ENCODE assay signal across 1 cellular context in the genomic region with DNA sequence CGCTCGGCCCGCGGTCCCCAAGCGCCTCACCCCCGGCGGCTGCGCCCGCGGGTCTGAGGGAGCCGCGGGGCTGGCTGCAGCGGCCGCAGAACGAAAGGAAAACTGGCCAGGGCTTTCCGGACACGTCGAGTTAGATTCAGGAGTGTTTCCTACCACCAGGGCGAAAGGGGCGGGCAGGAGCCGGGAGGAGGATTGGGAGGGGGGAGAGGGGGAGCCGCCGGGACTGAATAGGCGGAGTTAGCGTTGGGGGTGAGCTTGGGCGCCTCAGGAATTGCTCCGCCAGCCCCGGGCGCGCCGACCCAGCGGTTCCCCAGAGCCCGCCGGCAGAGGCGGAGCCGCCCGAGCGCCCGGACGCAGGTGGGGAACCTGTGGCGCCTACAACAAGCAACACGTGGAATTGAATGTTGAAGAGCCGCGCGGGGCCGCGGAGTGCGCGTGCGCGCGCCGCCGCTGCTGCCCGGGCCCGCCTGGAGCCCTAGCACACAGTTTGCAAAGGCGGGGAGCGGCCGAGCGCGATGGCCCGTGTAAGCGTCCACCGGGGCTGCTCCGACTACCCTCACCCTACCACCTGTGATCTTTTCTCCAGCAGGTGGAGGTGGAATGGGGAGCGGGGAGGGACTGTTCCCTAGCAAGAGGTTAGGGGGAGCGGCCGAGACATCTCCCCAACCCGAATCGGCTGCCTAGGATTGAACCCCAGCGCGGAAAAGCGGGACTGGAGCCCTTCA.
TF ChIP-seq lines count a peak whose summit lies in the region.

A gene (minus strand): TSS at position 104 of the 725 bp plus-strand sequence. CDS start 123 bp downstream, outside the sequence.

TF ChIP-seq in HepG2, 621 proteins besides CTCF, POLR2A, EP300 and RAD21 (continued from another document and continues in another):
- TF ChIP-seq, protein P1, sequence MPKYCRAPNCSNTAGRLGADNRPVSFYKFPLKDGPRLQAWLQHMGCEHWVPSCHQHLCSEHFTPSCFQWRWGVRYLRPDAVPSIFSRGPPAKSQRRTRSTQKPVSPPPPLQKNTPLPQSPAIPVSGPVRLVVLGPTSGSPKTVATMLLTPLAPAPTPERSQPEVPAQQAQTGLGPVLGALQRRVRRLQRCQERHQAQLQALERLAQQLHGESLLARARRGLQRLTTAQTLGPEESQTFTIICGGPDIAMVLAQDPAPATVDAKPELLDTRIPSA (CRISPR knock-in tag; IDR thresholded peaks at IDR 0.05; ENCODE audit: borderline replicate concordance): no peak
- no peak for TF ChIP-seq CAMTA2 (CRISPR knock-in tag; IDR thresholded peaks at IDR 0.05; ENCODE audit: borderline replicate concordance)
- no peak for TF ChIP-seq HMGA1 (CRISPR knock-in tag; conservative IDR thresholded peaks at IDR 0.05)
- TF ChIP-seq MXI1 (IDR thresholded peaks at IDR 0.05; ENCODE audit: borderline replicate concordance, low read depth, low read length): peak; percentile 76; the same call in 1 of the 3 replicates
- TF ChIP-seq, protein P2, sequence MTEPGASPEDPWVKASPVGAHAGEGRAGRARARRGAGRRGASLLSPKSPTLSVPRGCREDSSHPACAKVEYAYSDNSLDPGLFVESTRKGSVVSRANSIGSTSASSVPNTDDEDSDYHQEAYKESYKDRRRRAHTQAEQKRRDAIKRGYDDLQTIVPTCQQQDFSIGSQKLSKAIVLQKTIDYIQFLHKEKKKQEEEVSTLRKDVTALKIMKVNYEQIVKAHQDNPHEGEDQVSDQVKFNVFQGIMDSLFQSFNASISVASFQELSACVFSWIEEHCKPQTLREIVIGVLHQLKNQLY (CRISPR knock-in tag; IDR thresholded peaks at IDR 0.05): no peak
- no peak for TF ChIP-seq ZNF367 (CRISPR knock-in tag; IDR thresholded peaks at IDR 0.05; ENCODE audit: borderline replicate concordance)
- TF ChIP-seq, protein P3, sequence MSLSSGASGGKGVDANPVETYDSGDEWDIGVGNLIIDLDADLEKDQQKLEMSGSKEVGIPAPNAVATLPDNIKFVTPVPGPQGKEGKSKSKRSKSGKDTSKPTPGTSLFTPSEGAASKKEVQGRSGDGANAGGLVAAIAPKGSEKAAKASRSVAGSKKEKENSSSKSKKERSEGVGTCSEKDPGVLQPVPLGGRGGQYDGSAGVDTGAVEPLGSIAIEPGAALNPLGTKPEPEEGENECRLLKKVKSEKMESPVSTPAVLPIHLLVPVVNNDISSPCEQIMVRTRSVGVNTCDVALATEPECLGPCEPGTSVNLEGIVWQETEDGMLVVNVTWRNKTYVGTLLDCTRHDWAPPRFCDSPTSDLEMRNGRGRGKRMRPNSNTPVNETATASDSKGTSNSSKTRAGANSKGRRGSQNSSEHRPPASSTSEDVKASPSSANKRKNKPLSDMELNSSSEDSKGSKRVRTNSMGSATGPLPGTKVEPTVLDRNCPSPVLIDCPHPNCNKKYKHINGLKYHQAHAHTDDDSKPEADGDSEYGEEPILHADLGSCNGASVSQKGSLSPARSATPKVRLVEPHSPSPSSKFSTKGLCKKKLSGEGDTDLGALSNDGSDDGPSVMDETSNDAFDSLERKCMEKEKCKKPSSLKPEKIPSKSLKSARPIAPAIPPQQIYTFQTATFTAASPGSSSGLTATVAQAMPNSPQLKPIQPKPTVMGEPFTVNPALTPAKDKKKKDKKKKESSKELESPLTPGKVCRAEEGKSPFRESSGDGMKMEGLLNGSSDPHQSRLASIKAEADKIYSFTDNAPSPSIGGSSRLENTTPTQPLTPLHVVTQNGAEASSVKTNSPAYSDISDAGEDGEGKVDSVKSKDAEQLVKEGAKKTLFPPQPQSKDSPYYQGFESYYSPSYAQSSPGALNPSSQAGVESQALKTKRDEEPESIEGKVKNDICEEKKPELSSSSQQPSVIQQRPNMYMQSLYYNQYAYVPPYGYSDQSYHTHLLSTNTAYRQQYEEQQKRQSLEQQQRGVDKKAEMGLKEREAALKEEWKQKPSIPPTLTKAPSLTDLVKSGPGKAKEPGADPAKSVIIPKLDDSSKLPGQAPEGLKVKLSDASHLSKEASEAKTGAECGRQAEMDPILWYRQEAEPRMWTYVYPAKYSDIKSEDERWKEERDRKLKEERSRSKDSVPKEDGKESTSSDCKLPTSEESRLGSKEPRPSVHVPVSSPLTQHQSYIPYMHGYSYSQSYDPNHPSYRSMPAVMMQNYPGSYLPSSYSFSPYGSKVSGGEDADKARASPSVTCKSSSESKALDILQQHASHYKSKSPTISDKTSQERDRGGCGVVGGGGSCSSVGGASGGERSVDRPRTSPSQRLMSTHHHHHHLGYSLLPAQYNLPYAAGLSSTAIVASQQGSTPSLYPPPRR (CRISPR knock-in tag; IDR thresholded peaks at IDR 0.05; ENCODE audit: borderline replicate concordance): no peak
- TF ChIP-seq HOXA5 (CRISPR knock-in tag; IDR thresholded peaks at IDR 0.05): peak; percentile 39; the same call in 1 of the 2 replicates
- no peak for TF ChIP-seq ZKSCAN5 (CRISPR knock-in tag; IDR thresholded peaks at IDR 0.05)
- TF ChIP-seq, protein P4, sequence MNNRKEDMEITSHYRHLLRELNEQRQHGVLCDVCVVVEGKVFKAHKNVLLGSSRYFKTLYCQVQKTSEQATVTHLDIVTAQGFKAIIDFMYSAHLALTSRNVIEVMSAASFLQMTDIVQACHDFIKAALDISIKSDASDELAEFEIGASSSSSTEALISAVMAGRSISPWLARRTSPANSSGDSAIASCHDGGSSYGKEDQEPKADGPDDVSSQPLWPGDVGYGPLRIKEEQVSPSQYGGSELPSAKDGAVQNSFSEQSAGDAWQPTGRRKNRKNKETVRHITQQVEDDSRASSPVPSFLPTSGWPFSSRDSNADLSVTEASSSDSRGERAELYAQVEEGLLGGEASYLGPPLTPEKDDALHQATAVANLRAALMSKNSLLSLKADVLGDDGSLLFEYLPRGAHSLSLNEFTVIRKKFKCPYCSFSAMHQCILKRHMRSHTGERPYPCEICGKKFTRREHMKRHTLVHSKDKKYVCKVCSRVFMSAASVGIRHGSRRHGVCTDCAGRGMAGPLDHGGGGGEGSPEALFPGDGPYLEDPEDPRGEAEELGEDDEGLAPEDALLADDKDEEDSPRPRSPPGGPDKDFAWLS (CRISPR knock-in tag; IDR thresholded peaks at IDR 0.05; ENCODE audit: borderline replicate concordance): 0 out of 2 replicates have a peak, but pooled peaks have one; percentile 56
- TF ChIP-seq, protein P5, sequence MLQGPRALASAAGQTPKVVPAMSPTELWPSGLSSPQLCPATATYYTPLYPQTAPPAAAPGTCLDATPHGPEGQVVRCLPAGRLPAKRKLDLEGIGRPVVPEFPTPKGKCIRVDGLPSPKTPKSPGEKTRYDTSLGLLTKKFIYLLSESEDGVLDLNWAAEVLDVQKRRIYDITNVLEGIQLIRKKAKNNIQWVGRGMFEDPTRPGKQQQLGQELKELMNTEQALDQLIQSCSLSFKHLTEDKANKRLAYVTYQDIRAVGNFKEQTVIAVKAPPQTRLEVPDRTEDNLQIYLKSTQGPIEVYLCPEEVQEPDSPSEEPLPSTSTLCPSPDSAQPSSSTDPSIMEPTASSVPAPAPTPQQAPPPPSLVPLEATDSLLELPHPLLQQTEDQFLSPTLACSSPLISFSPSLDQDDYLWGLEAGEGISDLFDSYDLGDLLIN (CRISPR knock-in tag; IDR thresholded peaks at IDR 0.05; ENCODE audit: borderline replicate concordance): no peak
- TF ChIP-seq ZNF629 (CRISPR knock-in tag; conservative IDR thresholded peaks at IDR 0.05): no peak; the same call in 1 of the 2 replicates
- peak; percentile 36; the same call in 1 of the 2 replicates for TF ChIP-seq KDM2A (CRISPR knock-in tag; IDR thresholded peaks at IDR 0.05; ENCODE audit: borderline replicate concordance, low read depth)
- TF ChIP-seq RARG (CRISPR knock-in tag; IDR thresholded peaks at IDR 0.05; ENCODE audit: low read depth): no peak
- TF ChIP-seq ZNF296 (CRISPR knock-in tag; conservative IDR thresholded peaks at IDR 0.05): no peak
- TF ChIP-seq, protein P6, sequence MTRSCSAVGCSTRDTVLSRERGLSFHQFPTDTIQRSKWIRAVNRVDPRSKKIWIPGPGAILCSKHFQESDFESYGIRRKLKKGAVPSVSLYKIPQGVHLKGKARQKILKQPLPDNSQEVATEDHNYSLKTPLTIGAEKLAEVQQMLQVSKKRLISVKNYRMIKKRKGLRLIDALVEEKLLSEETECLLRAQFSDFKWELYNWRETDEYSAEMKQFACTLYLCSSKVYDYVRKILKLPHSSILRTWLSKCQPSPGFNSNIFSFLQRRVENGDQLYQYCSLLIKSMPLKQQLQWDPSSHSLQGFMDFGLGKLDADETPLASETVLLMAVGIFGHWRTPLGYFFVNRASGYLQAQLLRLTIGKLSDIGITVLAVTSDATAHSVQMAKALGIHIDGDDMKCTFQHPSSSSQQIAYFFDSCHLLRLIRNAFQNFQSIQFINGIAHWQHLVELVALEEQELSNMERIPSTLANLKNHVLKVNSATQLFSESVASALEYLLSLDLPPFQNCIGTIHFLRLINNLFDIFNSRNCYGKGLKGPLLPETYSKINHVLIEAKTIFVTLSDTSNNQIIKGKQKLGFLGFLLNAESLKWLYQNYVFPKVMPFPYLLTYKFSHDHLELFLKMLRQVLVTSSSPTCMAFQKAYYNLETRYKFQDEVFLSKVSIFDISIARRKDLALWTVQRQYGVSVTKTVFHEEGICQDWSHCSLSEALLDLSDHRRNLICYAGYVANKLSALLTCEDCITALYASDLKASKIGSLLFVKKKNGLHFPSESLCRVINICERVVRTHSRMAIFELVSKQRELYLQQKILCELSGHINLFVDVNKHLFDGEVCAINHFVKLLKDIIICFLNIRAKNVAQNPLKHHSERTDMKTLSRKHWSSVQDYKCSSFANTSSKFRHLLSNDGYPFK (CRISPR knock-in tag; IDR thresholded peaks at IDR 0.05; ENCODE audit: borderline replicate concordance): no peak; the same call in 1 of the 2 replicates
- TF ChIP-seq ZNF670 (CRISPR knock-in tag; IDR thresholded peaks at IDR 0.05; ENCODE audit: borderline replicate concordance): 0 out of 2 replicates have a peak, but pooled peaks have one; percentile 32
- peak; percentile 86 for TF ChIP-seq ZNF121 (CRISPR knock-in tag; IDR thresholded peaks at IDR 0.05)
- TF ChIP-seq ATRX (CRISPR knock-in tag; IDR thresholded peaks at IDR 0.05; ENCODE audit: borderline replicate concordance): no peak
- no peak for TF ChIP-seq CHD4 (IDR thresholded peaks at IDR 0.05; ENCODE audit: borderline replicate concordance, low read length)
- TF ChIP-seq RBFOX2 (IDR thresholded peaks at IDR 0.05; ENCODE audit: low read depth, low read length): peak; percentile 90
- TF ChIP-seq ZNF572 (CRISPR knock-in tag; IDR thresholded peaks at IDR 0.05): no peak
- peak; percentile 2; the same call in 1 of the 2 replicates for TF ChIP-seq ZNF556 (CRISPR knock-in tag; IDR thresholded peaks at IDR 0.05; ENCODE audit: borderline replicate concordance)
- TF ChIP-seq GATAD2A (CRISPR knock-in tag; IDR thresholded peaks at IDR 0.05): peak; percentile 5; the same call in 1 of the 2 replicates
- peak; percentile 81 for TF ChIP-seq ZSCAN20 (CRISPR knock-in tag; IDR thresholded peaks at IDR 0.05; ENCODE audit: borderline replicate concordance)
- TF ChIP-seq RCOR2 (CRISPR knock-in tag; IDR thresholded peaks at IDR 0.05): 0 out of 2 replicates have a peak, but pooled peaks have one; percentile 20
- TF ChIP-seq ZNF75D (CRISPR knock-in tag; IDR thresholded peaks at IDR 0.05; ENCODE audit: borderline replicate concordance): no peak
- TF ChIP-seq MYNN (CRISPR knock-in tag; IDR thresholded peaks at IDR 0.05; ENCODE audit: low read depth): no peak
- TF ChIP-seq ZSCAN22 (CRISPR knock-in tag; IDR thresholded peaks at IDR 0.05): no peak
- TF ChIP-seq, protein P7, sequence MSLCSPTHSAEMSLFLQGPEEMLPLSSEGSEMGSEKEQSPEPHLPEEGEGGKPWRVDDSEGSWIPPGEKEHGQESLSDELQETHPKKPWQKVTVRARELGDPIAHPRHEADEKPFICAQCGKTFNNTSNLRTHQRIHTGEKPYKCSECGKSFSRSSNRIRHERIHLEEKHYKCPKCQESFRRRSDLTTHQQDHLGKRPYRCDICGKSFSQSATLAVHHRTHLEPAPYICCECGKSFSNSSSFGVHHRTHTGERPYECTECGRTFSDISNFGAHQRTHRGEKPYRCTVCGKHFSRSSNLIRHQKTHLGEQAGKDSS (CRISPR knock-in tag; IDR thresholded peaks at IDR 0.05; ENCODE audit: borderline replicate concordance, low read depth): no peak
- TF ChIP-seq NONO (IDR thresholded peaks at IDR 0.05): no peak
- TF ChIP-seq NONO (CRISPR knock-in tag; conservative IDR thresholded peaks at IDR 0.05): peak; percentile 59
- TF ChIP-seq, protein P8, sequence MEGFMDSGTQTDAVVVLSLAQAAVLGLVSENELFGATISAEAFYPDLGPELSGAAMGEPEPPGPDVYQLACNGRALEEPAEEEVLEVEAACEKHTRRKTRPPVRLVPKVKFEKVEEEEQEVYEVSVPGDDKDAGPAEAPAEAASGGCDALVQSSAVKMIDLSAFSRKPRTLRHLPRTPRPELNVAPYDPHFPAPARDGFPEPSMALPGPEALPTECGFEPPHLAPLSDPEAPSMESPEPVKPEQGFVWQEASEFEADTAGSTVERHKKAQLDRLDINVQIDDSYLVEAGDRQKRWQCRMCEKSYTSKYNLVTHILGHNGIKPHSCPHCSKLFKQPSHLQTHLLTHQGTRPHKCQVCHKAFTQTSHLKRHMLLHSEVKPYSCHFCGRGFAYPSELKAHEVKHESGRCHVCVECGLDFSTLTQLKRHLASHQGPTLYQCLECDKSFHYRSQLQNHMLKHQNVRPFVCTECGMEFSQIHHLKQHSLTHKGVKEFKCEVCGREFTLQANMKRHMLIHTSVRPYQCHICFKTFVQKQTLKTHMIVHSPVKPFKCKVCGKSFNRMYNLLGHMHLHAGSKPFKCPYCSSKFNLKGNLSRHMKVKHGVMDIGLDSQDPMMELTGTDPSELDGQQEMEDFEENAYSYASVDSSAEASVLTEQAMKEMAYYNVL (CRISPR knock-in tag; IDR thresholded peaks at IDR 0.05; ENCODE audit: borderline replicate concordance): no peak; the same call in 1 of the 2 replicates
- TF ChIP-seq ZNF333 (CRISPR knock-in tag; IDR thresholded peaks at IDR 0.05; ENCODE audit: borderline replicate concordance): no peak
- TF ChIP-seq ZBTB38 (CRISPR knock-in tag; IDR thresholded peaks at IDR 0.05): no peak
- TF ChIP-seq DNMT3B (CRISPR knock-in tag; conservative IDR thresholded peaks at IDR 0.05): no peak
- no peak for TF ChIP-seq ZNF549 (CRISPR knock-in tag; IDR thresholded peaks at IDR 0.05)
- TF ChIP-seq, protein P9, sequence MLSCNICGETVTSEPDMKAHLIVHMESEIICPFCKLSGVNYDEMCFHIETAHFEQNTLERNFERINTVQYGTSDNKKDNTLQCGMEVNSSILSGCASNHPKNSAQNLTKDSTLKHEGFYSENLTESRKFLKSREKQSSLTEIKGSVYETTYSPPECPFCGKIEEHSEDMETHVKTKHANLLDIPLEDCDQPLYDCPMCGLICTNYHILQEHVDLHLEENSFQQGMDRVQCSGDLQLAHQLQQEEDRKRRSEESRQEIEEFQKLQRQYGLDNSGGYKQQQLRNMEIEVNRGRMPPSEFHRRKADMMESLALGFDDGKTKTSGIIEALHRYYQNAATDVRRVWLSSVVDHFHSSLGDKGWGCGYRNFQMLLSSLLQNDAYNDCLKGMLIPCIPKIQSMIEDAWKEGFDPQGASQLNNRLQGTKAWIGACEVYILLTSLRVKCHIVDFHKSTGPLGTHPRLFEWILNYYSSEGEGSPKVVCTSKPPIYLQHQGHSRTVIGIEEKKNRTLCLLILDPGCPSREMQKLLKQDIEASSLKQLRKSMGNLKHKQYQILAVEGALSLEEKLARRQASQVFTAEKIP (CRISPR knock-in tag; IDR thresholded peaks at IDR 0.05; ENCODE audit: borderline replicate concordance): no peak
- TF ChIP-seq FOXC1 (CRISPR knock-in tag; IDR thresholded peaks at IDR 0.05; ENCODE audit: borderline replicate concordance): peak; percentile 83
- TF ChIP-seq ATAD3A (CRISPR knock-in tag; IDR thresholded peaks at IDR 0.05): no peak
- TF ChIP-seq SNRNP70 (IDR thresholded peaks at IDR 0.05; ENCODE audit: low read depth, low read length): no peak
- TF ChIP-seq, protein P10, sequence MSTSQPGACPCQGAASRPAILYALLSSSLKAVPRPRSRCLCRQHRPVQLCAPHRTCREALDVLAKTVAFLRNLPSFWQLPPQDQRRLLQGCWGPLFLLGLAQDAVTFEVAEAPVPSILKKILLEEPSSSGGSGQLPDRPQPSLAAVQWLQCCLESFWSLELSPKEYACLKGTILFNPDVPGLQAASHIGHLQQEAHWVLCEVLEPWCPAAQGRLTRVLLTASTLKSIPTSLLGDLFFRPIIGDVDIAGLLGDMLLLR (CRISPR knock-in tag; IDR thresholded peaks at IDR 0.05): peak; percentile 91; the same call in 1 of the 2 replicates
